In the genomic region with DNA sequence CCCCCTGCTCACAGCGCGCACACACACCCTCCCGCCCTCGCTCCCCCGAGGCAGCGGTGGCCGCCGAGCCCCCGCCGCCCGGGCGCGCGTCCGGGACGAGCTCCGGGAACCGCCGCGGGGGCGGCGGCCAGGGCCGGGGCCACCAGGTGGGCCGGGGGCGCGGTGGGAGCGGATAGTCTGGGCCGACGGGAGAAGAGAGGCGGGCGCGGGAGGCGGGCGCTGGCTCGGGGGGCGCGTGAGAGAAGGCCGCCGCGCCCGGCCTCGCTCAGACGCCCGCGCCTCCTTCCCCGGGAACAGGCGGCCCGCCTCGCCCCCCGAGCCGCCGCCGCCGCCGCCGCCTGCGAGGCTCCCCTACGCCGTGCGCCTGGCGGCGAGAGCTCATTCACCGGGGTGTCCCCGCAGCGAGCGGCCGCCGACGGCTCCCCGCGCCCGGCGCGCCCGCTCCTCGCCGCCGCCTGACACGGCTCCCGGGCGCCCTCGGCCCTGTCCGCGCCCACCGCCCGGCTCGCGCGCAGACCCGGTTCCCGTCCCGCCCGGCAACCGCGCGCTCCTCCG, we compare ENCODE assay signal across 1 cellular context.
TF ChIP-seq lines count a peak whose summit lies in the region.

A gene (minus strand): TSS at position 541 of the 555 bp plus-strand sequence. CDS start 576 bp downstream, outside the sequence.

TF ChIP-seq in IMR-90, 13 proteins besides CTCF, POLR2A, EP300 and RAD21:
- TF ChIP-seq CHD1 (IDR thresholded peaks at IDR 0.05; ENCODE audit: low read depth, low read length): no peak
- no peak for TF ChIP-seq CEBPB (IDR thresholded peaks at IDR 0.05; ENCODE audit: low read depth, low read length)
- TF ChIP-seq MAFK (IDR thresholded peaks at IDR 0.05; ENCODE audit: low read depth, low read length): no peak
- no peak for TF ChIP-seq BHLHE40 (IDR thresholded peaks at IDR 0.05; ENCODE audit: low read depth, low read length)
- TF ChIP-seq RCOR1 (IDR thresholded peaks at IDR 0.05; ENCODE audit: insufficient replicate concordance, low read length): no peak
- TF ChIP-seq, protein P1, sequence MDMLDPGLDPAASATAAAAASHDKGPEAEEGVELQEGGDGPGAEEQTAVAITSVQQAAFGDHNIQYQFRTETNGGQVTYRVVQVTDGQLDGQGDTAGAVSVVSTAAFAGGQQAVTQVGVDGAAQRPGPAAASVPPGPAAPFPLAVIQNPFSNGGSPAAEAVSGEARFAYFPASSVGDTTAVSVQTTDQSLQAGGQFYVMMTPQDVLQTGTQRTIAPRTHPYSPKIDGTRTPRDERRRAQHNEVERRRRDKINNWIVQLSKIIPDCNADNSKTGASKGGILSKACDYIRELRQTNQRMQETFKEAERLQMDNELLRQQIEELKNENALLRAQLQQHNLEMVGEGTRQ (IDR thresholded peaks at IDR 0.05; ENCODE audit: low read depth, low read length): no peak
- TF ChIP-seq FOS (IDR thresholded peaks at IDR 0.05; ENCODE audit: low read depth, low read length): no peak
TF ChIP-seq in IMR-90: peak in this region for 0.
